In the genomic region with DNA sequence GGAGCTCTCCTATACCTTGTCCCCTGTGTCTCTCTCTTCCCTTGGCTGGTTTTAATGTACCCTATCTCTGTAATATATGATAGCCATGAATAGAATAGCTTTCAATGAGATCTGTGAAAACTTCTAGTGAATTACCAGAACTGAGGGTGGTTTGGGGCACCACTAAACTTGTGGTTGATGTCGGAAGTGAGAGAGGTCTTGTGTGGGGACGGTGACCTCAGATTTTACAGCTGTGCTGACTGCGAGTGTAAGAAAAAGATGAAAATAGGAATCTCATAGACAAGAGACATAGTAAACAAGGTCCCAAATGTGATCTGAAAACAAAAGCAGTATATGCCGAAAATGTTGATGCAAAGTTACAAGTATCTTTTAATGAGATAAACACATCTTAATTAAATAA, we compare ENCODE assay signal across 7 cellular contexts.
A peak's percentile ranks its signal among the peaks of the same experiment; 100 is the strongest.
DNase-seq lines count a peak whose midpoint lies in the region; ATAC-seq, FAIRE-seq and TF ChIP-seq lines count a peak whose summit lies in the region.
"Not testable (repeated sequence)": the region's sequence is repeated elsewhere in the genome, so short reads cannot be mapped to it uniquely, and the experiment has no call there.

No MANE protein-coding gene starts in this region.

- CTCF ChIA-PET in WTC11 (lab: Charles Lee); GM12878 (lab: Yijun Ruan, JAX): not testable (repeated sequence)

- RAD21 ChIA-PET in GM12878 (lab: Charles Lee; ENCODE audit: unreplicated experiment): not testable (repeated sequence)

- not testable (repeated sequence) for H3K9me2 ChIP-seq in MM.1S (replicated peaks; ENCODE audit: insufficient read depth, low read length)

- peak; percentile 31 for FAIRE-seq in GM12878 (lab: Jason Lieb, UNC)

- H3K36me3 Mint-ChIP-seq in WTC11: peaks cover 18% of the 10 kb centered on the region

- not testable (repeated sequence) for H3K9me3 ChIP-seq in MM.1S (replicated peaks; ENCODE audit: insufficient read depth, low read length); GM12878 (replicated peaks; ENCODE audit: control insufficient read depth, insufficient read depth, low read length)

- not testable (repeated sequence) for TF ChIP-seq EP300 in GM12878 (IDR thresholded peaks at IDR 0.05; ENCODE audit: borderline replicate concordance in 1 of 2, control insufficient read depth in 1 of 2, low read depth in 2 of 2, low read length in 2 of 2)

- H3K27ac ChIP-seq in MM.1S (ENCODE audit: low read length); GM12878 (ENCODE audit: control insufficient read depth, insufficient read depth): not testable (repeated sequence)

- not testable (repeated sequence) for H3K4me3 Mint-ChIP-seq in WTC11

- peak overlapping the region; percentile 45; the same call in 1 of the 2 replicates for H3K4me2 ChIP-seq in MM.1S (ENCODE audit: low read depth, low read length)
- H3K4me2 ChIP-seq in GM12878 (ENCODE audit: control insufficient read depth, insufficient read depth): not testable (repeated sequence)

- not testable (repeated sequence) for TF ChIP-seq CTCF in MM.1S (IDR thresholded peaks at IDR 0.05; ENCODE audit: low read length); WTC11 (IDR thresholded peaks at IDR 0.05); GM12878 (IDR thresholded peaks at IDR 0.05 in 2 of 3, conservative IDR thresholded peaks at IDR 0.05 in 1 of 3; ENCODE audit: control insufficient read depth in 2 of 3, extremely low read depth in 1 of 3, insufficient read depth in 1 of 3, low read depth in 3 of 3, low read length in 3 of 3)

- H3K4me3 ChIP-seq in MM.1S (ENCODE audit: low read length): peak overlapping the region; percentile 16; the same call in 1 of the 2 replicates
- not testable (repeated sequence) for H3K4me3 ChIP-seq in GM12878

- not testable (repeated sequence) for TF ChIP-seq POLR2A in GM12878 (IDR thresholded peaks at IDR 0.05; ENCODE audit: low read depth, low read length)

- BruUV-seq in GM12878 (replicated peaks; lab: Mats Ljungman, UMichigan): not testable (repeated sequence)

- H3K27me3 Mint-ChIP-seq in WTC11 (ENCODE audit: low read depth): not testable (repeated sequence)

- not testable (repeated sequence) for H4K20me1 ChIP-seq in MM.1S (ENCODE audit: insufficient read depth, low read length); GM12878 (ENCODE audit: control insufficient read depth, insufficient read depth)

- not testable (repeated sequence) for H3K27me3 ChIP-seq in MM.1S (replicated peaks; ENCODE audit: insufficient read depth, low read length); GM12878 (replicated peaks in 1 of 2; ENCODE audit: control insufficient read depth in 2 of 2, insufficient read depth in 2 of 2, low read length in 1 of 2)

- not testable (repeated sequence) for H3K9ac ChIP-seq in MM.1S (ENCODE audit: low read length); GM12878 (ENCODE audit: control insufficient read depth, insufficient read depth, low read length)

- peak overlapping the region; percentile 17; the same call in 1 of the 2 replicates for H3K27ac Mint-ChIP-seq in WTC11

- intact Hi-C loops in GM12878 (cut with micrococcal nuclease; ENCODE audit: unreplicated experiment): not testable (repeated sequence)

- H3K79me2 ChIP-seq in MM.1S (ENCODE audit: low read length); GM12878 (ENCODE audit: control insufficient read depth, insufficient read depth, low read length): not testable (repeated sequence)

- H3K4me1 ChIP-seq in MM.1S (ENCODE audit: low read length): peaks cover 10% of the 10 kb centered on the region
- not testable (repeated sequence) for H3K4me1 ChIP-seq in GM12878 (ENCODE audit: control insufficient read depth, insufficient read depth, low read length)

- peaks cover 14% of the 10 kb centered on the region for H3K9me3 Mint-ChIP-seq in WTC11

- peak; percentile 81 for DNase-seq in MM.1S
- DNase-seq in WTC11 (ENCODE audit: low spot score); GM12878 (ENCODE audit: low read depth, low spot score): not testable (repeated sequence)

- ATAC-seq in GM18502 (IDR thresholded peaks at IDR 0.05; ENCODE audit: poor library complexity, unreplicated experiment) (peak; percentile 44), GM18868 (IDR thresholded peaks at IDR 0.05; ENCODE audit: unreplicated experiment) (peak; percentile 68), HG03025 (IDR thresholded peaks at IDR 0.05; ENCODE audit: low FRiP score, unreplicated experiment) (peak; percentile 73), HG03280 (IDR thresholded peaks at IDR 0.05; ENCODE audit: unreplicated experiment) (peak; percentile 78), GM12878 (peak; percentile 88)
- not testable (repeated sequence) for ATAC-seq in WTC11

- H3K4me1 Mint-ChIP-seq in WTC11: peaks cover 61% of the 10 kb centered on the region

- WGBS in GM12878 (ENCODE audit: insufficient coverage, insufficient replicate concordance, low lambda C conversion rate, missing lambda C conversion rate): 33% methylated on average over 4 of the region's 4 CpGs

- POLR2A ChIA-PET in WTC11 (lab: Charles Lee); GM12878 (lab: Charles Lee): not testable (repeated sequence)

- SMC1A ChIA-PET in GM12878 (lab: Charles Lee; ENCODE audit: uncharacterized antibody, unreplicated experiment): interaction anchor here (1.1 to 1.3 kb wide), 2 partner anchors 10 to 16 kb away, joined by 3 read pairs; no protein-coding TSS in a partner anchor

- H3F3A ChIP-seq in MM.1S (ENCODE audit: insufficient read depth, low read length): not testable (repeated sequence)

- TF ChIP-seq RAD21 in GM12878 (IDR thresholded peaks at IDR 0.05; ENCODE audit: insufficient read depth, low read depth, low read length): not testable (repeated sequence)

- in situ Hi-C loops in GM12878 (cut with MboI): not testable (repeated sequence)

- not testable (repeated sequence) for H2AFZ ChIP-seq in MM.1S (ENCODE audit: low read length); GM12878 (ENCODE audit: control insufficient read depth, low read depth, low read length)

- not testable (repeated sequence) for H3K36me3 ChIP-seq in MM.1S (replicated peaks; ENCODE audit: insufficient read depth, low read length); GM12878 (ENCODE audit: control insufficient read depth in 2 of 2, insufficient read depth in 2 of 2, low read length in 1 of 2)

TF ChIP-seq in GM12878, 131 proteins besides CTCF, POLR2A, EP300 and RAD21:
- TF ChIP-seq RUNX3 (IDR thresholded peaks at IDR 0.05; ENCODE audit: low read length): 0 out of 2 replicates have a peak, but pooled peaks have one; percentile 10
